ENCODE assay signal across 1 cellular context in the genomic region with DNA sequence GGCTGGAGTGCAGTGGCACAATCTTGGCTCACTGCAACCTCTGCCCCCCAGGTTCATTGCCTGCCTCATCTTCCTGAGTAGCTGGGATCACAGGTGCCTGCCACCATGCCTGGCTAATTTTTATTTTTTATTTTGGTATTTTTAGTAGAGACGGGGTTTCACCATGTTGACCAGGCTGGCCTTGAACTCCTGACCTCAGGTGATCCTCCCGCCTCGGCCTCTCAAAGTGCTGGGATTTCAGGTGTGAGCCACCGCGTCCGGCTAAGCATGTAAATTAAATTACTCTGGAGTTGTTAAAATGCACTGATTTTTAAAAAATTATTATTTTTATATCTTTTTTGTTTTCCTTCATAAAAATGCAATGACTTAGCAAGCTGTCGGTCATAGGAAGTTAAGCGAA.
TF ChIP-seq lines count a peak whose summit lies in the region.

No MANE protein-coding gene starts in this region.

TF ChIP-seq in K562, 482 proteins besides CTCF, POLR2A, EP300 and RAD21:
- TF ChIP-seq ADNP (tag; IDR thresholded peaks at IDR 0.05) (peak; percentile 17; the same call in 1 of the 2 replicates), C11orf30 (IDR thresholded peaks at IDR 0.05; ENCODE audit: low read depth) (peak; percentile 33; the same call in 1 of the 2 replicates), ZNF316 (IDR thresholded peaks at IDR 0.05) (peak; percentile 7; the same call in 1 of the 2 replicates)
